In the genomic region with DNA sequence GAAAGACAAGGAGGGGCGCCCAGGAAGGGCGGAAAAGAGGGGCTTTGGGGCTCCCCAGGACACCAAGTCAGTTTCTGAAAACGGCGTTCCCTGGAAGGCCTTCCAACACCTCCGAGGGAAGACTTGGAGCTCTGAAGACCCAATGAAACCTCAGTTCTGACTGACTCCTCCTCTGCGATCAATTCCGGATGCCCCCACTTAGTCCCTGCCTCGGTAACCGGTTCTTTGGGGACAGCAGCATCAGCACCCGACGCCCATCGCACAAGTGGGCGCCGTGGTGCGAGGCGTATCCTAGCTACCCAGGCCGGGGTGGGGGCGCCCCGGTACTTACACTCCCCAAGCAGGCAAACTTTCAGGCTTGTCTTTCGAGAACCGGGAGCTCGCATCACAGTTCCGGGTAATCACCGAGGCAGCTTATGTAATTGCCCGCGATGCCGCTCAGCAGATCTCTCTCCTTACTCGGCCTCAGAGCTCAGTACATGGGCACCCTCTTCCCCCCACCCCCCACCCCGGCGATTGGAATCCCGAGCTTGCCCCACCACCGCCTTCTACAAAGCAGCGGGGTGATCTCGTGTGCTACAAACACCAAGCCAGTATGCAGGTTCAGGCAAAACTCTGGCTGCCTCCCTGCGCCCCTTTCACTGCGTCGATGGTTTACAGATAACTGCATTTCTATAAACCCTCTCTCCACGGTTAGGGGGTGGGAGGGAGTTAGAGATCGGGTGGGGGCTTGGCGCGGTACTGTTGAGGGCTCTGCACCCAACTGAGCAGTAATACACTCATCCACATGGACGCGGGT, we compare ENCODE assay signal across 8 cellular contexts.
DNase-seq lines count a peak whose midpoint lies in the region; ATAC-seq lines count a peak whose summit lies in the region.

No MANE protein-coding gene starts in this region.

- no peaks in the 10 kb centered on the region for H3K9me3 ChIP-seq in iPS-15b (ENCODE audit: control insufficient read depth, insufficient read depth, low read length)

- no peak for ATAC-seq in GM18511 (IDR thresholded peaks at IDR 0.05; ENCODE audit: unreplicated experiment)

- H3K9ac ChIP-seq in iPS-15b (ENCODE audit: low read depth, low read length), result peak overlapping the region; percentile 16

- peak overlapping the region; percentile 74 for H3K4me3 ChIP-seq in iPS-15b (ENCODE audit: low read depth, low read length)

- DNase-seq in NCI-H82 (lab: John Stamatoyannopoulos, UW) (peak; percentile 25), NCI-H82 treated with DMSO at 0.1 percent for 48 hours (lab: John Stamatoyannopoulos, UW; ENCODE audit: unreplicated experiment) (no peak), amniotic epithelial cell (ENCODE audit: low read depth) (peak; percentile 51), superior temporal gyrus (ENCODE audit: extremely low spot score) (peak; percentile 42), LoVo (ENCODE audit: low spot score) (no peak)
- DNase-seq in stimulated activated CD4-positive, alpha-beta T cell treated with anti-CD3 and anti-CD28 coated beads, Interleukin-4, amount 100 ng/mL, for 4 hours, result no peak

- H3K36me3 ChIP-seq in iPS-15b (ENCODE audit: control insufficient read depth, insufficient read depth, low read length), result no peaks in the 10 kb centered on the region

- peaks cover 9% of the 10 kb centered on the region for H3K4me1 ChIP-seq in iPS-15b (ENCODE audit: control insufficient read depth, insufficient read depth, low read length)

- peaks cover 83% of the 10 kb centered on the region for H3K27me3 ChIP-seq in iPS-15b (ENCODE audit: control insufficient read depth, insufficient read depth, low read length)

Comparison
In these comparisons a context has a peak if more than half of its experiments do, and no peak if none do; other contexts are left out.
1. DNase-seq: peak in NCI-H82 (single experiment), amniotic epithelial cell (single experiment) and superior temporal gyrus (single experiment); none in NCI-H82 treated with DMSO at 0.1 percent for 48 hours (single experiment), LoVo (single experiment) and stimulated activated CD4-positive, alpha-beta T cell treated with anti-CD3 and anti-CD28 coated beads, Interleukin-4, amount 100 ng/mL, for 4 hours (0 of 2).